In the genomic region with DNA sequence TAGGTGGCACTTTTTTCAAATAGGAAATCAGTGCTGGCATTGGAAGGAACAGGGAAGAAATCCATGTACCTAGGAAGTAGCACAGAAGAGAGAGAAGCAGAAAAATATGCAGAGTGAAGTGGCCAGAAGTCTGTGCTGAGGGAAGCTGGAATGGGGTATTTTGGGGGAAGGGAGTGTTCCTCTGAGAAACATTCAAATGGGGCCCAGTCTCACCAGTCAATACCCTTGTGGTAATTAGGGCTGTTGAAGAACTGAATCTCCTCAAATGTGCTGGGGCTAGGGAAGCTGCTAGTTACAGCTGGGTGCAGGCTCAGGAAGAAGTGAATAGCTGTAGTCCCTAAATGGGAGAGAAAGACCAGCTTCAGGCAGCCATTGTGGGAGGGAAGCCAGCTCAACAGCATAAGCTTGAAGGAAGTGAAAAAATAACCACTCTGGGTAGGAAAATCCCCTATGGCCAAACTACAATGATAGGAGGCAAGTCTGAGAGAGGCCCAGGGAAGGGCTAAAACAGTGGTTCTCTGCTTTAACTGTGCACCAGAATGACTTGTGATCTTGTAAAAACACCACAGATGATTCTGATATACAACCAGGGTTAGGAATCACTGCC, we compare ENCODE assay signal across 12 cellular contexts. TPM values are rescaled to one million over a fixed set of nuclear protein-coding genes. Genes with fewer than 3 reads are reported as not detected.
DNase-seq lines count a peak whose midpoint lies in the region; ATAC-seq and TF ChIP-seq lines count a peak whose summit lies in the region.
"Had no signal": no experiment of that assay in that cellular context is flagged by ENCODE, and none has a peak within 500 bp of the region (broad histone marks: within the 10 kb centered on the region; RNA-seq: fewer than 3 reads in every experiment).

No MANE protein-coding gene starts in this region.

- intact Hi-C loops in CD14-positive monocyte (cut with micrococcal nuclease): no loop called here

- ATAC-seq in GM19025 (IDR thresholded peaks at IDR 0.05; ENCODE audit: low read depth, unreplicated experiment): peak; percentile 76
- ATAC-seq in HG03095 (IDR thresholded peaks at IDR 0.05; ENCODE audit: unreplicated experiment): peak; percentile 79
- ATAC-seq in WTC11: no peak
- ATAC-seq in HG02981 (IDR thresholded peaks at IDR 0.05; ENCODE audit: unreplicated experiment): no peak

- H3K4me1 Mint-ChIP-seq in CD14-positive monocyte (peaks cover 22% of the 10 kb centered on the region), WTC11 (no peaks in the 10 kb centered on the region)

- POLR2A ChIA-PET in WTC11 (lab: Charles Lee): no interaction called here

- DNase-seq in CD14-positive monocyte (ENCODE audit: low spot score) (no peak), choroid plexus epithelial cell (ENCODE audit: low read depth) (peak; percentile 37), NCI-H1105 treated with DMSO at 0.1 percent for 48 hours (lab: John Stamatoyannopoulos, UW) (no peak), WTC11 (ENCODE audit: low spot score) (no peak), C1 segment of cervical spinal cord (lab: John Stamatoyannopoulos, UW) (no peak)
- DNase-seq: GOT3, small intestine had no signal

- CTCF ChIA-PET in WTC11 (lab: Charles Lee): no interaction called here

- peaks cover 0 to 1% (median 0%) of the 10 kb centered on the region in 7 donors for H3K9me3 Mint-ChIP-seq in CD14-positive monocyte
- no peaks in the 10 kb centered on the region for H3K9me3 Mint-ChIP-seq in WTC11

- TF ChIP-seq CTCF in CD14-positive monocyte (IDR thresholded peaks at IDR 0.05) (no peak), choroid plexus epithelial cell (conservative IDR thresholded peaks at IDR 0.05; ENCODE audit: low read depth, low read length) (no peak), WTC11 (IDR thresholded peaks at IDR 0.05) (no peak)

- H3K4me3 Mint-ChIP-seq in CD14-positive monocyte (no peak overlapping the region), WTC11 (no peak overlapping the region)

- peaks cover 86 to 100% of the 10 kb centered on the region in 2 donors for H3K36me3 Mint-ChIP-seq in CD14-positive monocyte
- peaks cover 49% of the 10 kb centered on the region for H3K36me3 Mint-ChIP-seq in WTC11

- H3K4me3 ChIP-seq in choroid plexus epithelial cell (ENCODE audit: low read depth, low read length): no peak overlapping the region
- H3K4me3 ChIP-seq: ascending aorta, lung had no signal

- H3K27me3 Mint-ChIP-seq in CD14-positive monocyte (ENCODE audit: low read depth in 3 of 3) (no peaks in the 10 kb centered on the region), WTC11 (ENCODE audit: low read depth) (no peaks in the 10 kb centered on the region)

- H3K27ac Mint-ChIP-seq in CD14-positive monocyte (peak overlapping the region; percentile 21 to 87 (median 58)), WTC11 (no peak overlapping the region)

TF ChIP-seq in WTC11, 78 proteins besides CTCF, POLR2A, EP300 and RAD21:
- TF ChIP-seq OVOL2 (CRISPR knock-in tag; IDR thresholded peaks at IDR 0.05; ENCODE audit: borderline replicate concordance) (no peak), ZNF396 (CRISPR knock-in tag; IDR thresholded peaks at IDR 0.05; ENCODE audit: borderline replicate concordance) (no peak), ZNF263 (CRISPR knock-in tag; IDR thresholded peaks at IDR 0.05; ENCODE audit: low read depth) (no peak), ESRRA (CRISPR knock-in tag; IDR thresholded peaks at IDR 0.05; ENCODE audit: borderline replicate concordance) (no peak), PRDM15 (CRISPR knock-in tag; IDR thresholded peaks at IDR 0.05) (no peak)
- TF ChIP-seq, protein P1, sequence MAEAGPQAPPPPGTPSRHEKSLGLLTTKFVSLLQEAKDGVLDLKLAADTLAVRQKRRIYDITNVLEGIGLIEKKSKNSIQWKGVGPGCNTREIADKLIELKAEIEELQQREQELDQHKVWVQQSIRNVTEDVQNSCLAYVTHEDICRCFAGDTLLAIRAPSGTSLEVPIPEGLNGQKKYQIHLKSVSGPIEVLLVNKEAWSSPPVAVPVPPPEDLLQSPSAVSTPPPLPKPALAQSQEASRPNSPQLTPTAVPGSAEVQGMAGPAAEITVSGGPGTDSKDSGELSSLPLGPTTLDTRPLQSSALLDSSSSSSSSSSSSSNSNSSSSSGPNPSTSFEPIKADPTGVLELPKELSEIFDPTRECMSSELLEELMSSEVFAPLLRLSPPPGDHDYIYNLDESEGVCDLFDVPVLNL (CRISPR knock-in tag; IDR thresholded peaks at IDR 0.05; ENCODE audit: borderline replicate concordance, low read depth): no peak
- TF ChIP-seq, protein P2, sequence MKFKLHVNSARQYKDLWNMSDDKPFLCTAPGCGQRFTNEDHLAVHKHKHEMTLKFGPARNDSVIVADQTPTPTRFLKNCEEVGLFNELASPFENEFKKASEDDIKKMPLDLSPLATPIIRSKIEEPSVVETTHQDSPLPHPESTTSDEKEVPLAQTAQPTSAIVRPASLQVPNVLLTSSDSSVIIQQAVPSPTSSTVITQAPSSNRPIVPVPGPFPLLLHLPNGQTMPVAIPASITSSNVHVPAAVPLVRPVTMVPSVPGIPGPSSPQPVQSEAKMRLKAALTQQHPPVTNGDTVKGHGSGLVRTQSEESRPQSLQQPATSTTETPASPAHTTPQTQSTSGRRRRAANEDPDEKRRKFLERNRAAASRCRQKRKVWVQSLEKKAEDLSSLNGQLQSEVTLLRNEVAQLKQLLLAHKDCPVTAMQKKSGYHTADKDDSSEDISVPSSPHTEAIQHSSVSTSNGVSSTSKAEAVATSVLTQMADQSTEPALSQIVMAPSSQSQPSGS (CRISPR knock-in tag; IDR thresholded peaks at IDR 0.05; ENCODE audit: borderline replicate concordance, low read depth): no peak

RNA-seq across cellular contexts. Expression of gene NDST2, which starts 7.6 kb away (rescaled TPM):
- polyA plus RNA-seq in CD14-positive monocyte: 10 to 100 TPM; 22.7 to 25.6 TPM
- total RNA-seq in WTC11 (2021): 26.3 to 32.3 TPM (median 31.1 TPM) in 3 replicates

RNA-seq across cellular contexts. Expression of gene ZSWIM8, which starts 18.4 kb away (rescaled TPM):
- polyA plus RNA-seq in CD14-positive monocyte: 10 to 100 TPM in 1 of 2 donors, 1 to 10 TPM in 1; 7.8 to 19.2 TPM
- 50.5 to 59.1 TPM (median 53.2 TPM) in 3 replicates for total RNA-seq in WTC11 (2021)

RNA-seq across cellular contexts. Expression of gene CHCHD1, which starts 21.9 kb away (rescaled TPM):
- 10 to 100 TPM; 72.3 to 85.0 TPM for polyA plus RNA-seq in CD14-positive monocyte
- total RNA-seq in WTC11 (2021): 45.9 to 47.9 TPM (median 45.9 TPM) in 3 replicates

RNA-seq across cellular contexts. Expression of gene SEC24C, which starts 59.6 kb away (rescaled TPM):
- polyA plus RNA-seq in CD14-positive monocyte: 10 to 100 TPM; 25.7 to 44.8 TPM
- total RNA-seq in WTC11 (2021): 64.2 to 74.2 TPM (median 64.5 TPM) in 3 replicates

Comparison
In these comparisons a context has a peak if more than half of its experiments do, and no peak if none do; other contexts are left out.
1. ATAC-seq: peak in GM19025 (single experiment) and HG03095 (single experiment); none in WTC11 (single experiment) and HG02981 (single experiment).